Comparison of ENCODE assay signal across 20 cellular contexts in the genomic region with DNA sequence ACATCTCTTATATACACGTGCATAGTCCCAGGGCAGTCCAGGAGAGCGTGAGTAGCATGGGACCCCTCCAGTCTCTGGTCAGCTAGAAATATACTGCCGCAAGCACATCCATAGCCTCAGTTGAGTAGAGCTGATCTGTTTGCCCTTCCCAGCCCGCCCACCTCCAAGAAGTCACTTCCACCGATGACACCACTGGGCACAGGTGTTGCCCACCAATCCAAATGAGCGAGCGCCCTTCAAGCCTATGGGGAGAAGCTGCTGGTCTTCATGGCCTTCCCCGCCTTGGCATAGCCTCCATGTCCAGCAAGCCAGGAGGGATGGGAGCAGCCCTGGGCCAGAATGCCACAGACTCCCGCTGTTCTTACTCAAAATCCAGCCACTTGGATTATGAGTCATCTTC. TPM values are rescaled to one million over a fixed set of nuclear protein-coding genes. Genes with fewer than 3 reads are reported as not detected.
DNase-seq lines count a peak whose midpoint lies in the region; ATAC-seq and TF ChIP-seq lines count a peak whose summit lies in the region.
"Had no signal": no experiment of that assay in that cellular context is flagged by ENCODE, and none has a peak within 500 bp of the region (broad histone marks: within the 10 kb centered on the region; RNA-seq: fewer than 3 reads in every experiment).

No MANE protein-coding gene starts in this region.

- H3K4me1 Mint-ChIP-seq in T-helper 17 cell: no peaks in the 10 kb centered on the region
- H3K4me1 Mint-ChIP-seq: H9 had no signal

- H3K36me3 ChIP-seq in sigmoid colon: no peaks in the 10 kb centered on the region
- H3K36me3 ChIP-seq: BLaER1 treated with 17β-estradiol and CSF1 and Interleukin-3, amounts not matched to agents 10 nM and 100 nM had no signal

- no peak overlapping the region for H3K4me3 ChIP-seq in sigmoid colon
- H3K4me3 ChIP-seq: BLaER1 treated with 17β-estradiol and CSF1 and Interleukin-3, amounts not matched to agents 10 nM and 100 nM had no signal

- H3K4me1 ChIP-seq in sigmoid colon: no peaks in the 10 kb centered on the region
- H3K4me1 ChIP-seq: BLaER1 treated with 17β-estradiol and CSF1 and Interleukin-3, amounts not matched to agents 10 nM and 100 nM had no signal

- H3K9me3 ChIP-seq in sigmoid colon (no peaks in the 10 kb centered on the region), T-helper 17 cell (ENCODE audit: control insufficient read depth, low read length, poor library complexity, severe bottlenecking) (no peaks in the 10 kb centered on the region)

- no peak overlapping the region for H3K27ac Mint-ChIP-seq in T-helper 17 cell
- H3K27ac Mint-ChIP-seq: CD8-positive, alpha-beta T cell; H9 had no signal

- intact Hi-C loops in Right ventricle myocardium inferior (cut with DNase I): no loop called here
- intact Hi-C loops in cardiac septum (cut with DNase I): no loop called here
- intact Hi-C loops in sigmoid colon (cut with DNase I): no loop called here

- no peak overlapping the region for H3K4me3 Mint-ChIP-seq in T-helper 17 cell
- H3K4me3 Mint-ChIP-seq: CD8-positive, alpha-beta T cell; H9 had no signal

- H3K36me3 Mint-ChIP-seq in T-helper 17 cell (ENCODE audit: low read depth): no peaks in the 10 kb centered on the region
- H3K36me3 Mint-ChIP-seq: CD8-positive, alpha-beta T cell had no signal

- ATAC-seq in Right ventricle myocardium inferior (no peak), T-helper 17 cell (no peak)
- ATAC-seq: CD8-positive, alpha-beta T cell had no signal

- TF ChIP-seq CTCF in sigmoid colon (IDR thresholded peaks at IDR 0.05): no peak

- H3K27ac ChIP-seq in sigmoid colon: no peak overlapping the region
- H3K27ac ChIP-seq: 22Rv1; BLaER1 treated with 17β-estradiol and CSF1 and Interleukin-3, amounts not matched to agents 10 nM and 100 nM; HL-60 had no signal

- 87% methylated on average over 9 of the region's 9 CpGs for WGBS in sigmoid colon, 2 donors

- no peak for TF ChIP-seq POLR2A in sigmoid colon (IDR thresholded peaks at IDR 0.05)

- TF ChIP-seq EP300 in sigmoid colon (IDR thresholded peaks at IDR 0.05): no peak

- H3K27me3 Mint-ChIP-seq in T-helper 17 cell: peaks cover 14% of the 10 kb centered on the region

- H3K27me3 ChIP-seq in sigmoid colon: peaks cover 0 to 18% (median 0%) of the 10 kb centered on the region in 3 donors

- DNase-seq in Right ventricle myocardium inferior (ENCODE audit: missing footprints) (peak; percentile 21), cardiac septum (ENCODE audit: low spot score) (no peak), RPMI7951 (ENCODE audit: low read depth) (peak; percentile 12), islet precursor cell (peak; percentile 29), sigmoid colon (peak; percentile 47), NCI-H1105 treated with DMSO at 0.1 percent for 48 hours (lab: John Stamatoyannopoulos, UW) (no peak), T-helper 17 cell (no peak)
- DNase-seq in stimulated activated naive CD4-positive, alpha-beta T cell treated with Interleukin-2 at 50 U/mL for 16 hours (lab: John Stamatoyannopoulos, UW): no peak
- DNase-seq: Calu3, DMS79 treated with DMSO at 0.1 percent for 48 hours, GF-D8, GOT3, H9, IMR-90 had no signal

RNA-seq across cellular contexts. Expression of gene DUSP9, which starts 10.2 kb away (rescaled TPM):
- total RNA-seq in Right ventricle myocardium inferior: 0.19 TPM
- total RNA-seq in cardiac septum: not detected
- 0.20 TPM in 1 of 2 replicates, not detected in the other for total RNA-seq in RPMI7951 (2014; rRNA removed; shearing (Covaris generic))
- total RNA-seq in sigmoid colon: not detected
- under 1 TPM in 1 of 3 donors, not detected in 2; 0.06 TPM for polyA plus RNA-seq in sigmoid colon
- total RNA-seq in T-helper 17 cell: not detected
- total RNA-seq: CD8-positive, alpha-beta T cell; HT1080 had no signal
- polyA plus RNA-seq: AG04450 had no signal

RNA-seq across cellular contexts. Expression of gene PNCK, which starts 16.5 kb away (rescaled TPM):
- total RNA-seq in Right ventricle myocardium inferior (11.3 TPM), cardiac septum (7.6 TPM), sigmoid colon (100 to 1,000 TPM in 1 of 4 donors, 10 to 100 TPM in 3; 33.9 to 135 (median 64.2) TPM), T-helper 17 cell (under 1 TPM in 1 of 2 donors, not detected in 1; 0.72 TPM)
- total RNA-seq in RPMI7951 (2014; rRNA removed; shearing (Covaris generic)): not detected in 2 replicates
- 1 to 10 TPM in 1 of 3 donors, not detected in 2; 4.6 TPM for polyA plus RNA-seq in sigmoid colon
- total RNA-seq: HT1080 had no signal
- polyA plus RNA-seq: AG04450 had no signal

RNA-seq across cellular contexts. Expression of gene SLC6A8, which starts 30.6 kb away (rescaled TPM):
- 178 TPM for total RNA-seq in Right ventricle myocardium inferior
- 144 TPM for total RNA-seq in cardiac septum
- total RNA-seq in RPMI7951 (2014; rRNA removed; shearing (Covaris generic)): 4.7 and 5.2 TPM in 2 replicates
- total RNA-seq in sigmoid colon: 10 to 100 TPM; 31.9 to 60.7 (median 35.1) TPM
- polyA plus RNA-seq in sigmoid colon: 100 to 1,000 TPM in 1 of 3 donors, 10 to 100 TPM in 2; 67.9 to 158 (median 70.5) TPM
- total RNA-seq in T-helper 17 cell: 1 to 10 TPM; 3.4 to 4.4 TPM

RNA-seq across cellular contexts. Expression of gene CCNQ, which starts 58.2 kb away (rescaled TPM):
- 42.6 TPM for total RNA-seq in Right ventricle myocardium inferior
- 23.3 TPM for total RNA-seq in cardiac septum
- total RNA-seq in RPMI7951 (2014; rRNA removed; shearing (Covaris generic)): 27.2 and 28.1 TPM in 2 replicates
- total RNA-seq in sigmoid colon: 10 to 100 TPM; 31.8 to 49.0 (median 39.9) TPM
- 10 to 100 TPM; 36.7 to 40.8 (median 37.9) TPM for polyA plus RNA-seq in sigmoid colon
- total RNA-seq in T-helper 17 cell: 10 to 100 TPM; 14.6 to 19.2 TPM

Comparison
In these comparisons a context has a peak if more than half of its experiments do, and no peak if none do; other contexts are left out.
1. DNase-seq: peak in Right ventricle myocardium inferior (single experiment), RPMI7951 (single experiment), islet precursor cell (single experiment) and sigmoid colon (single experiment); none in cardiac septum (single experiment), NCI-H1105 treated with DMSO at 0.1 percent for 48 hours (single experiment), stimulated activated naive CD4-positive, alpha-beta T cell treated with Interleukin-2 at 50 U/mL for 16 hours (single experiment) and T-helper 17 cell (0 of 3).